Comparison of ENCODE assay signal across 8 cellular contexts in the genomic region with DNA sequence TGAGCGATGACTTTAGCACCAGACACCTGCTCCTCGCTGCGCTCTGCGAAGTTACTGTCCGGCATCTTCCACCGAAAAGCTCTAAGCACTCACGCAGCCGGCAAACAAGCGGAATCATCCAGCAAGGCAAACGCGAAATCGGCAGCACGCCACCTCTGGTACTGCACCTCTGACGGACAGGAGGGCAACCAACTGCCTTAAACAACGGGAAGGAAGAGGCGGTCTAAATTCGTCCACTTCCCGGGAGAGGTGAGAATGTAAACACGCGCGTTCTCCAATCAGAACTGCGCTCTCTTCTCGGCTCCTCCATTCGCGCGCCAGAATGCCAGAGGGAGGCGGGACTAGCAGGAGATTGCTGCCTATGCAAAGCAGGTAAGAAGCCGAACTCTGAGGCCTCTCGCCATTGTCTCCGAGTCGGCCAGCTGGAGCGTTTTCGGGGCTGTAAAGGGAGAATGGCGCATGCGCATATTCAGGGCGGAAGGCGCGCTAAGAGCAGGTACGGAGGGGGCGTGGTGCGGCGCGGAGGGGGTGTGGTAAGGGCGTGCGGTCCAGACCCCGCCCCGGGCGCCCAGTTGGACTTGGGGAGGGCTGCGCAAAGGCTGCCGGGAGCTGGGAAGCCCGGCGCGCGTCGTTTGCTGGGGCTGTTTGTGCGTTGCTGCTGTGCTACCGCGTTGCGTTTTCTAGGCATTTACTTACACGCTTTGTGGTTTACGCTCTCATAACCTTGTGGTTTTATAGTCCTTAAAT. TPM values are rescaled to one million over a fixed set of nuclear protein-coding genes. Genes with fewer than 3 reads are reported as not detected.
DNase-seq lines count a peak whose midpoint lies in the region; ATAC-seq and TF ChIP-seq lines count a peak whose summit lies in the region.

A gene with protein sequence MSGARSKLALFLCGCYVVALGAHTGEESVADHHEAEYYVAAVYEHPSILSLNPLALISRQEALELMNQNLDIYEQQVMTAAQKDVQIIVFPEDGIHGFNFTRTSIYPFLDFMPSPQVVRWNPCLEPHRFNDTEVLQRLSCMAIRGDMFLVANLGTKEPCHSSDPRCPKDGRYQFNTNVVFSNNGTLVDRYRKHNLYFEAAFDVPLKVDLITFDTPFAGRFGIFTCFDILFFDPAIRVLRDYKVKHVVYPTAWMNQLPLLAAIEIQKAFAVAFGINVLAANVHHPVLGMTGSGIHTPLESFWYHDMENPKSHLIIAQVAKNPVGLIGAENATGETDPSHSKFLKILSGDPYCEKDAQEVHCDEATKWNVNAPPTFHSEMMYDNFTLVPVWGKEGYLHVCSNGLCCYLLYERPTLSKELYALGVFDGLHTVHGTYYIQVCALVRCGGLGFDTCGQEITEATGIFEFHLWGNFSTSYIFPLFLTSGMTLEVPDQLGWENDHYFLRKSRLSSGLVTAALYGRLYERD (plus strand): TSS at position 347 of the 747 bp plus-strand sequence. CDS start 33,695 bp downstream, outside the sequence.
Gene HACL1, minus strand, starts transcription at position 171 of the 747 bp plus-strand sequence. Its CDS starts 106 bp downstream, at position 65.

- H3K4me3 Mint-ChIP-seq in activated CD8-positive, alpha-beta T cell treated with anti-CD3 and anti-CD28 coated beads, Interleukin-2, amount 10 ng/mL, durations not matched to agents 7 days and 5 days, result peak within 1 kb of the TSS; percentile 99
- H3K4me3 Mint-ChIP-seq in endothelial cell (ENCODE audit: unreplicated experiment), result peak within 1 kb of the TSS; percentile 100

- intact Hi-C loops in mucosa of descending colon (cut with DNase I, micrococcal nuclease), result no loop called here

- CTCF ChIA-PET in BJ (lab: Yijun Ruan, JAX), result interaction anchor here (1.1 kb wide), 1 partner anchor 13 kb away, joined by 4 read pairs; no protein-coding TSS in a partner anchor
- CTCF ChIA-PET in activated CD8-positive, alpha-beta T cell treated with anti-CD3 and anti-CD28 coated beads, Interleukin-2, amount 10 ng/mL, durations not matched to agents 7 days and 5 days (lab: Charles Lee), result interaction anchor here (0.6 to 1.5 kb wide), 6 partner anchors 11 to 210 kb away, joined by 3 to 4 read pairs (median 3); no protein-coding TSS in a partner anchor

- peak; percentile 96 for ATAC-seq in GM19455 (IDR thresholded peaks at IDR 0.05; ENCODE audit: unreplicated experiment)
- ATAC-seq in activated CD8-positive, alpha-beta T cell treated with anti-CD3 and anti-CD28 coated beads, Interleukin-2, amount 10 ng/mL, durations not matched to agents 7 days and 5 days, result peak; percentile 94
- peak; percentile 96 for ATAC-seq in mucosa of descending colon

- H3K36me3 ChIP-seq in BJ (ENCODE audit: control insufficient read depth, insufficient read depth, low read length), result 0 out of 2 replicates have a peak, but pooled peaks cover 1% of the 10 kb centered on the region
- no peaks in the 10 kb centered on the region for H3K36me3 ChIP-seq in mucosa of descending colon (ENCODE audit: low read depth)

- H3K36me3 Mint-ChIP-seq in activated CD8-positive, alpha-beta T cell treated with anti-CD3 and anti-CD28 coated beads, Interleukin-2, amount 10 ng/mL, durations not matched to agents 7 days and 5 days (ENCODE audit: low read depth), result peaks cover 41% of the 10 kb centered on the region
- peaks cover 28% of the 10 kb centered on the region for H3K36me3 Mint-ChIP-seq in endothelial cell (ENCODE audit: low read depth, unreplicated experiment)

- peak within 1 kb of the TSS; percentile 90 for H3K27ac Mint-ChIP-seq in activated CD8-positive, alpha-beta T cell treated with anti-CD3 and anti-CD28 coated beads, Interleukin-2, amount 10 ng/mL, durations not matched to agents 7 days and 5 days
- peak within 1 kb of the TSS; percentile 94 for H3K27ac Mint-ChIP-seq in endothelial cell (ENCODE audit: unreplicated experiment)

- H3K4me1 ChIP-seq in mucosa of descending colon (ENCODE audit: low read depth), result peaks cover 15% of the 10 kb centered on the region

- DNase-seq in BJ (ENCODE audit: low read depth), result peak; percentile 98
- DNase-seq in HPDE6-E6E7 (ENCODE audit: extremely low spot score), result peak; percentile 73
- DNase-seq in activated CD8-positive, alpha-beta T cell treated with anti-CD3 and anti-CD28 coated beads, Interleukin-2, amount 10 ng/mL, durations not matched to agents 7 days and 5 days, result peak; percentile 99
- peak; percentile 96 for DNase-seq in endothelial cell (ENCODE audit: low spot score)
- peak; percentile 97 to 99 (median 98) for DNase-seq in mucosa of descending colon
- peak; percentile 94 to 97 for DNase-seq in stimulated activated CD8-positive, alpha-beta memory T cell treated with anti-CD3 and anti-CD28 coated beads, Interleukin-4, amount 100 ng/mL, for 4 hours (ENCODE audit: low read depth in 2 of 2, low spot score in 1 of 2)
- no peak for DNase-seq in OCI-M1 (lab: John Stamatoyannopoulos, UW)

- H3K9me3 ChIP-seq in mucosa of descending colon, result no peaks in the 10 kb centered on the region

- no peaks in the 10 kb centered on the region for H3K27me3 Mint-ChIP-seq in activated CD8-positive, alpha-beta T cell treated with anti-CD3 and anti-CD28 coated beads, Interleukin-2, amount 10 ng/mL, durations not matched to agents 7 days and 5 days (ENCODE audit: low read depth)
- H3K27me3 Mint-ChIP-seq in endothelial cell (ENCODE audit: unreplicated experiment), result peaks cover 9% of the 10 kb centered on the region

- H3K4me3 ChIP-seq in BJ (ENCODE audit: low read depth, low read length) (peak within 1 kb of the TSS; percentile 63), mucosa of descending colon (peak within 1 kb of the TSS; percentile 31)

- TF ChIP-seq CTCF in BJ (IDR thresholded peaks at IDR 0.05; ENCODE audit: insufficient read depth, low read depth, low read length) (peak; percentile 39; the same call in 1 of the 2 replicates), endothelial cell (IDR thresholded peaks at IDR 0.05; ENCODE audit: unreplicated experiment) (no peak), mucosa of descending colon (IDR thresholded peaks at IDR 0.05) (peak; percentile 21)

- H3K9me3 Mint-ChIP-seq in activated CD8-positive, alpha-beta T cell treated with anti-CD3 and anti-CD28 coated beads, Interleukin-2, amount 10 ng/mL, durations not matched to agents 7 days and 5 days (ENCODE audit: insufficient read depth), result no peaks in the 10 kb centered on the region
- no peaks in the 10 kb centered on the region for H3K9me3 Mint-ChIP-seq in endothelial cell (ENCODE audit: unreplicated experiment)

- peaks cover 29% of the 10 kb centered on the region for H3K4me1 Mint-ChIP-seq in activated CD8-positive, alpha-beta T cell treated with anti-CD3 and anti-CD28 coated beads, Interleukin-2, amount 10 ng/mL, durations not matched to agents 7 days and 5 days (ENCODE audit: low read depth)
- H3K4me1 Mint-ChIP-seq in endothelial cell (ENCODE audit: unreplicated experiment), result peaks cover 20% of the 10 kb centered on the region

- POLR2A ChIA-PET in BJ (lab: Charles Lee), result interaction anchor here (0.6 to 1.0 kb wide), 3 partner anchors 30 to 459 kb away, joined by 3 to 5 read pairs (median 3); no protein-coding TSS in a partner anchor
- POLR2A ChIA-PET in activated CD8-positive, alpha-beta T cell treated with anti-CD3 and anti-CD28 coated beads, Interleukin-2, amount 10 ng/mL, durations not matched to agents 7 days and 5 days (lab: Charles Lee), result interaction anchor here (1.2 to 1.3 kb wide), 6 partner anchors 34 to 396 kb away, joined by 3 to 6 read pairs (median 3); partner anchors contain the start of genes ANKRD28 and CAPN7

- no peaks in the 10 kb centered on the region for H3K27me3 ChIP-seq in BJ (ENCODE audit: control insufficient read depth, insufficient read depth, low read length)

RNA-seq across cellular contexts. Expression of the first gene that starts in this region (rescaled TPM):
- polyA plus RNA-seq in BJ (2011; rRNA removed), result 24.8 and 26.6 TPM in 2 replicates
- 11.9 and 15.5 TPM in 2 replicates for polyA minus RNA-seq in BJ (2011; rRNA and poly(A)+ RNA removed)
- 1 to 10 TPM; 7.1 to 7.5 TPM for total RNA-seq in activated CD8-positive, alpha-beta T cell treated with anti-CD3 and anti-CD28 coated beads, Interleukin-2, amount 10 ng/mL, durations not matched to agents 7 days and 5 days
- 13.1 TPM for total RNA-seq in endothelial cell (ENCODE audit: unreplicated experiment)
- total RNA-seq in mucosa of descending colon, result 10 to 100 TPM; 22.6 to 32.5 (median 26.6) TPM

RNA-seq across cellular contexts. Expression of gene HACL1, which starts in this region (rescaled TPM):
- 32.4 and 35.1 TPM in 2 replicates for polyA plus RNA-seq in BJ (2011; rRNA removed)
- 16.5 and 25.0 TPM in 2 replicates for polyA minus RNA-seq in BJ (2011; rRNA and poly(A)+ RNA removed)
- 10 to 100 TPM; 23.9 to 24.9 TPM for total RNA-seq in activated CD8-positive, alpha-beta T cell treated with anti-CD3 and anti-CD28 coated beads, Interleukin-2, amount 10 ng/mL, durations not matched to agents 7 days and 5 days
- total RNA-seq in endothelial cell (ENCODE audit: unreplicated experiment) (17.5 TPM), mucosa of descending colon (10 to 100 TPM; 15.0 to 24.2 (median 19.4) TPM)
